ENCODE assay signal across 12 cellular contexts in genomic region chr16:4465977-4466779, GRCh38. TPM values are rescaled to one million over a fixed set of nuclear protein-coding genes. Genes with fewer than 3 reads are reported as not detected.
DNase-seq lines count a peak whose midpoint lies in the region; ATAC-seq and TF ChIP-seq lines count a peak whose summit lies in the region.
"Had no signal": no experiment of that assay in that cellular context is flagged by ENCODE, and none has a peak within 500 bp of the region (broad histone marks: within the 10 kb centered on the region; RNA-seq: fewer than 3 reads in every experiment).

No MANE protein-coding gene starts in this region.

- peaks cover 0 to 88% of the 10 kb centered on the region in 2 donors for H3K36me3 ChIP-seq in left lung
- H3K36me3 ChIP-seq: SJSA1 had no signal

- H3K27me3 Mint-ChIP-seq in T-helper 1 cell treated with Interleukin-12 subunit alpha and Interleukin-12 subunit beta and Interleukin-4 antibody, amounts not matched to agents 30 μg/mL and 1 μg/mL, for 36 hours (ENCODE audit: low read depth) = no peaks in the 10 kb centered on the region
- peaks cover 0 to 2% (median 0%) of the 10 kb centered on the region in 3 donors for H3K27me3 Mint-ChIP-seq in CD14-positive monocyte (ENCODE audit: low read depth in 3 of 3)

- intact Hi-C loops in left lung (cut with DNase I) (no loop called here), CD14-positive monocyte (cut with micrococcal nuclease) (loop anchor here in 1 of 2 donors (5.0 kb wide), 1 partner anchor 39 kb away; the partner anchor contains the start of gene DNAJA3)

- ATAC-seq in left lung (peak; percentile 34), HG03565 (IDR thresholded peaks at IDR 0.05; ENCODE audit: unreplicated experiment) (no peak)

- no peaks in the 10 kb centered on the region for H3K4me1 ChIP-seq in left lung

- no peak overlapping the region for H3K4me3 Mint-ChIP-seq in T-helper 1 cell treated with Interleukin-12 subunit alpha and Interleukin-12 subunit beta and Interleukin-4 antibody, amounts not matched to agents 30 μg/mL and 1 μg/mL, for 36 hours
- H3K4me3 Mint-ChIP-seq in CD14-positive monocyte = peak overlapping the region in 1 of 2 donors; percentile 31

- H3K27ac ChIP-seq in left lung = no peak overlapping the region
- H3K27ac ChIP-seq: SJSA1 had no signal

- peak overlapping the region; percentile 59 for H3K27ac Mint-ChIP-seq in T-helper 1 cell treated with Interleukin-12 subunit alpha and Interleukin-12 subunit beta and Interleukin-4 antibody, amounts not matched to agents 30 μg/mL and 1 μg/mL, for 36 hours
- peak overlapping the region in 2 of 7 donors; percentile 15 to 53 for H3K27ac Mint-ChIP-seq in CD14-positive monocyte

- peaks cover 9% of the 10 kb centered on the region for H3K4me1 Mint-ChIP-seq in T-helper 1 cell treated with Interleukin-12 subunit alpha and Interleukin-12 subunit beta and Interleukin-4 antibody, amounts not matched to agents 30 μg/mL and 1 μg/mL, for 36 hours (ENCODE audit: low read depth)
- peaks cover 3% of the 10 kb centered on the region for H3K4me1 Mint-ChIP-seq in CD14-positive monocyte

- no peaks in the 10 kb centered on the region for H3K9me3 ChIP-seq in left lung
- H3K9me3 ChIP-seq: SJSA1 had no signal

- no peaks in the 10 kb centered on the region for H3K27me3 ChIP-seq in left lung
- H3K27me3 ChIP-seq: SJSA1 had no signal

- DNase-seq in activated T-helper 9 cell treated with anti-CD3 and anti-CD28 coated beads, Interleukin-2, amount 50 U/mL, for 16 hours (ENCODE audit: low read depth) = peak; percentile 59
- DNase-seq in left lung = no peak
- peak; percentile 42 to 45 for DNase-seq in stimulated activated CD8-positive, alpha-beta memory T cell treated with anti-CD3 and anti-CD28 coated beads, Interleukin-2, amount 100 ng/mL, for 48 hours (ENCODE audit: low read depth in 2 of 2)
- no peak for DNase-seq in CD14-positive monocyte (ENCODE audit: low spot score)
- DNase-seq in DMS79 treated with DMSO at 0.1 percent for 48 hours (lab: John Stamatoyannopoulos, UW) = no peak
- DNase-seq in SIG-M5 (lab: John Stamatoyannopoulos, UW) = no peak
- DNase-seq: Calu3, NCI-H1092 treated with DMSO at 0.1 percent for 48 hours, nucleus accumbens had no signal

- no peaks in the 10 kb centered on the region for H3K9me3 Mint-ChIP-seq in T-helper 1 cell treated with Interleukin-12 subunit alpha and Interleukin-12 subunit beta and Interleukin-4 antibody, amounts not matched to agents 30 μg/mL and 1 μg/mL, for 36 hours
- H3K9me3 Mint-ChIP-seq in CD14-positive monocyte = no peaks in the 10 kb centered on the region

- peaks cover 9% of the 10 kb centered on the region for H3K36me3 Mint-ChIP-seq in T-helper 1 cell treated with Interleukin-12 subunit alpha and Interleukin-12 subunit beta and Interleukin-4 antibody, amounts not matched to agents 30 μg/mL and 1 μg/mL, for 36 hours (ENCODE audit: low read depth)
- peaks cover 57 to 89% of the 10 kb centered on the region in 2 donors for H3K36me3 Mint-ChIP-seq in CD14-positive monocyte

- H3K4me3 ChIP-seq in left lung = no peak overlapping the region
- H3K4me3 ChIP-seq: SJSA1 had no signal

- no peak for TF ChIP-seq CTCF in left lung (IDR thresholded peaks at IDR 0.05)
- TF ChIP-seq CTCF in CD14-positive monocyte (IDR thresholded peaks at IDR 0.05) = no peak

RNA-seq across cellular contexts. Expression of gene NMRAL1, which starts 8.2 kb away (rescaled TPM):
- total RNA-seq in left lung = 10 to 100 TPM; 31.4 to 36.5 TPM
- polyA plus RNA-seq in CD14-positive monocyte = 10 to 100 TPM; 39.2 to 49.4 TPM

RNA-seq across cellular contexts. Expression of gene HMOX2, which starts 10.0 kb away (rescaled TPM):
- 10 to 100 TPM; 50.8 to 51.5 TPM for total RNA-seq in left lung
- 10 to 100 TPM; 25.0 to 33.2 TPM for polyA plus RNA-seq in CD14-positive monocyte

RNA-seq across cellular contexts. Expression of gene DNAJA3, which starts 40.5 kb away (rescaled TPM):
- 10 to 100 TPM; 29.6 to 53.5 TPM for total RNA-seq in left lung
- polyA plus RNA-seq in CD14-positive monocyte = 10 to 100 TPM; 17.1 to 19.5 TPM

RNA-seq across cellular contexts. Expression of gene CORO7, which starts 49.8 kb away (rescaled TPM):
- total RNA-seq in left lung = 10 to 100 TPM; 36.3 to 81.7 TPM
- 10 to 100 TPM; 44.7 to 68.4 TPM for polyA plus RNA-seq in CD14-positive monocyte

Comparison
In these comparisons a context has a peak if more than half of its experiments do, and no peak if none do; other contexts are left out.
1. DNase-seq: peak in activated T-helper 9 cell treated with anti-CD3 and anti-CD28 coated beads, Interleukin-2, amount 50 U/mL, for 16 hours (single experiment) and stimulated activated CD8-positive, alpha-beta memory T cell treated with anti-CD3 and anti-CD28 coated beads, Interleukin-2, amount 100 ng/mL, for 48 hours (2 of 2); none in left lung (0 of 2), CD14-positive monocyte (single experiment), DMS79 treated with DMSO at 0.1 percent for 48 hours (single experiment) and SIG-M5 (single experiment).